Comparison of ENCODE assay signal across 30 cellular contexts in the genomic region with DNA sequence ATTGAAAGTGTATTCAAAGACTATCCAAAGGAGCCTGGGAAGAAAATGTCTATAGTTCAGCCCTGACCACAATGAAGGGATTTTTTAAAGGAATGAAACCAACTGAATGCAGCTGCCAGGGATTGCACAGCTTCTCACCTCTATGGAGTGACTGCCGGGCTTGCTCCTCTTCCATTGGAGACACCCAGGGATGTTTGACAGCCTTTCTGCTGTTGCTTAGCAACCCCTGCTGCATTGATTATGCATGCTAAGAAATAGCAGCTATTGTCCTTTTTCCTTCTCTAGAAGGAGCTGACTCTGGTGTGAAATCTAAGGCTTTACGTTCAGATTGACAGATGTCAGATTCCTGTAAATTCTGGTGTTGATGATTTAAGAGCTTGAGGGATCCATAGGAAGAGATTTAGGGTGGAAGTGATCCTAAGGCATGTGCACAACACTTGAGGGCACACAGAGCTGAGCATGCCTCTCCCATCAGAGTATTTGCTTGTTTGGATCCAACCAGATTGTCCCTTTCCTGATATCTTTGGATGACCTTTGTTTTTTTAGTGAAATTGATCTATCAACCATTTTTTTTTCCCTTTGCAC.
DNase-seq lines count a peak whose midpoint lies in the region; ATAC-seq and TF ChIP-seq lines count a peak whose summit lies in the region.
"Had no signal": no experiment of that assay in that cellular context is flagged by ENCODE, and none has a peak within 500 bp of the region (broad histone marks: within the 10 kb centered on the region; RNA-seq: fewer than 3 reads in every experiment).

No MANE protein-coding gene starts in this region.

- ATAC-seq in GM21576 (IDR thresholded peaks at IDR 0.05; ENCODE audit: unreplicated experiment) (no peak), GM18868 (IDR thresholded peaks at IDR 0.05; ENCODE audit: unreplicated experiment) (no peak)
- ATAC-seq: activated CD8-positive, alpha-beta memory T cell treated with anti-CD3 and anti-CD28 coated beads, Interleukin-2, amount 10 ng/mL, durations not matched to agents 7 days and 5 days; activated T-cell treated with anti-CD3 and anti-CD28 coated beads, Interleukin-2, amount 50 U/mL, for 72 hours; heart left ventricle; left lung; right lobe of liver; Right ventricle myocardium inferior; stimulated activated naive B cell treated with anti-CD40 and anti-IgM and Interleukin-4, amounts not matched to agents 10 μg/mL and 1 μg/mL and 100 μg/mL, for 72 hours had no signal

- H3K36me3 ChIP-seq in endodermal cell (ENCODE audit: control insufficient read depth, insufficient read depth, low read length): no peaks in the 10 kb centered on the region
- H3K36me3 ChIP-seq in mesendoderm (ENCODE audit: control insufficient read depth, insufficient read depth, low read length): no peaks in the 10 kb centered on the region
- H3K36me3 ChIP-seq: BLaER1 treated with 17β-estradiol and CSF1 and Interleukin-3, amounts not matched to agents 10 nM and 100 nM; heart left ventricle; left lung; right lobe of liver; WERI-Rb-1 had no signal

- no peak overlapping the region for H3K18ac ChIP-seq in mesendoderm (ENCODE audit: low read length)

- H3K27me3 ChIP-seq in endodermal cell (ENCODE audit: control insufficient read depth, insufficient read depth, low read length, poor library complexity, severe bottlenecking) (no peaks in the 10 kb centered on the region), mesendoderm (ENCODE audit: insufficient read depth, low read length, poor library complexity) (no peaks in the 10 kb centered on the region)
- H3K27me3 ChIP-seq: BLaER1 treated with 17β-estradiol and CSF1 and Interleukin-3, amounts not matched to agents 10 nM and 100 nM; heart left ventricle; left lung; right lobe of liver; testis had no signal

- H3K9me3 Mint-ChIP-seq in endodermal cell: no peaks in the 10 kb centered on the region
- H3K9me3 Mint-ChIP-seq in activated naive CD8-positive, alpha-beta T cell treated with anti-CD3 and anti-CD28 coated beads for 36 hours: no peaks in the 10 kb centered on the region
- H3K9me3 Mint-ChIP-seq: activated CD4-positive, alpha-beta T cell treated with anti-CD3 and anti-CD28 coated beads, Interleukin-2, amount 10 ng/mL, durations not matched to agents 7 days and 5 days; activated naive CD4-positive, alpha-beta T cell treated with anti-CD3 and anti-CD28 coated beads for 36 hours; nephron progenitor cell; stimulated activated naive B cell treated with anti-CD40 and anti-IgM and Interleukin-4, amounts not matched to agents 10 μg/mL and 1 μg/mL and 100 μg/mL, for 72 hours; T-helper 2 cell treated with Interferon-gamma antibody and Interleukin-4, amounts not matched to agents 5 μg/mL and 100 μg/mL, for 36 hours had no signal

- no peak overlapping the region for H2BK120ac ChIP-seq in mesendoderm (ENCODE audit: low read depth, low read length)

- H3K56ac ChIP-seq in mesendoderm (ENCODE audit: low read length): no peak overlapping the region

- H2BK15ac ChIP-seq in mesendoderm (replicated peaks; ENCODE audit: low read depth): no peak overlapping the region

- H3K9ac ChIP-seq in endodermal cell (ENCODE audit: extremely low read depth, low read length, poor library complexity, severe bottlenecking) (no peak overlapping the region), mesendoderm (ENCODE audit: low read length) (no peak overlapping the region)
- H3K9ac ChIP-seq: BLaER1 treated with 17β-estradiol and CSF1 and Interleukin-3, amounts not matched to agents 10 nM and 100 nM had no signal

- H3K36me3 Mint-ChIP-seq in endodermal cell (ENCODE audit: low read depth): no peaks in the 10 kb centered on the region
- H3K36me3 Mint-ChIP-seq in activated naive CD8-positive, alpha-beta T cell treated with anti-CD3 and anti-CD28 coated beads for 36 hours: no peaks in the 10 kb centered on the region
- H3K36me3 Mint-ChIP-seq: activated CD8-positive, alpha-beta memory T cell treated with anti-CD3 and anti-CD28 coated beads, Interleukin-2, amount 10 ng/mL, durations not matched to agents 7 days and 5 days; immature natural killer cell; stimulated activated naive B cell treated with anti-CD40 and anti-IgM and Interleukin-4, amounts not matched to agents 10 μg/mL and 1 μg/mL and 100 μg/mL, for 72 hours had no signal

- TF ChIP-seq CTCF in endodermal cell (conservative IDR thresholded peaks at IDR 0.05): no peak

- WGBS in endodermal cell (ENCODE audit: insufficient coverage in 1 of 2, insufficient read length in 1 of 2), 2 experiments: 15 to 31% methylated on average over 1 to 2 of the region's 2 CpGs
- no CpG with 5 or more reads among the region's 2 CpGs for WGBS in mesendoderm (ENCODE audit: extremely low coverage, insufficient coverage, low lambda C conversion rate)

- no peaks in the 10 kb centered on the region for H3K9me3 ChIP-seq in endodermal cell (ENCODE audit: control insufficient read depth, low read length)
- H3K9me3 ChIP-seq: BLaER1 treated with 17β-estradiol and CSF1 and Interleukin-3, amounts not matched to agents 10 nM and 100 nM; heart left ventricle; left lung; right lobe of liver; testis had no signal

- peaks cover 6% of the 10 kb centered on the region for H3K4me1 Mint-ChIP-seq in endodermal cell
- no peaks in the 10 kb centered on the region for H3K4me1 Mint-ChIP-seq in activated naive CD8-positive, alpha-beta T cell treated with anti-CD3 and anti-CD28 coated beads for 36 hours
- H3K4me1 Mint-ChIP-seq: activated CD4-positive, alpha-beta T cell treated with anti-CD3 and anti-CD28 coated beads, Interleukin-2, amount 10 ng/mL, durations not matched to agents 7 days and 5 days; activated CD8-positive, alpha-beta memory T cell treated with anti-CD3 and anti-CD28 coated beads, Interleukin-2, amount 10 ng/mL, durations not matched to agents 7 days and 5 days; immature natural killer cell had no signal

- H2BK5ac ChIP-seq in mesendoderm (ENCODE audit: low read length): no peak overlapping the region

- no peak overlapping the region for H3K4me3 Mint-ChIP-seq in endodermal cell
- no peak overlapping the region for H3K4me3 Mint-ChIP-seq in activated naive CD8-positive, alpha-beta T cell treated with anti-CD3 and anti-CD28 coated beads for 36 hours
- H3K4me3 Mint-ChIP-seq: activated CD4-positive, alpha-beta T cell treated with anti-CD3 and anti-CD28 coated beads, Interleukin-2, amount 10 ng/mL, durations not matched to agents 7 days and 5 days; activated CD8-positive, alpha-beta memory T cell treated with anti-CD3 and anti-CD28 coated beads, Interleukin-2, amount 10 ng/mL, durations not matched to agents 7 days and 5 days; activated naive CD4-positive, alpha-beta T cell treated with anti-CD3 and anti-CD28 coated beads for 36 hours; activated T-cell treated with anti-CD3 and anti-CD28 coated beads, Interleukin-2, amount 50 U/mL, for 72 hours; immature natural killer cell; nephron progenitor cell; stimulated activated naive B cell treated with anti-CD40 and anti-IgM and Interleukin-4, amounts not matched to agents 10 μg/mL and 1 μg/mL and 100 μg/mL, for 72 hours; T-helper 2 cell treated with Interferon-gamma antibody and Interleukin-4, amounts not matched to agents 5 μg/mL and 100 μg/mL, for 36 hours had no signal

- H3K79me1 ChIP-seq in mesendoderm (ENCODE audit: low read length): no peaks in the 10 kb centered on the region

- H3K4me1 ChIP-seq in endodermal cell (ENCODE audit: control insufficient read depth, insufficient read depth, low read length): no peaks in the 10 kb centered on the region
- H3K4me1 ChIP-seq in mesendoderm (ENCODE audit: control insufficient read depth, low read depth, low read length): peaks cover 2% of the 10 kb centered on the region
- H3K4me1 ChIP-seq: heart left ventricle, left lung, right lobe of liver had no signal

- H3K27ac ChIP-seq in endodermal cell (ENCODE audit: low read depth, low read length) (peak overlapping the region; percentile 95), mesendoderm (ENCODE audit: low read depth, low read length) (no peak overlapping the region)
- H3K27ac ChIP-seq: BLaER1 treated with 17β-estradiol and CSF1 and Interleukin-3, amounts not matched to agents 10 nM and 100 nM; heart left ventricle; left lung; right lobe of liver; WERI-Rb-1 had no signal

- H3K27me3 Mint-ChIP-seq in endodermal cell (ENCODE audit: insufficient read depth): no peaks in the 10 kb centered on the region
- peaks cover 9% of the 10 kb centered on the region for H3K27me3 Mint-ChIP-seq in activated naive CD8-positive, alpha-beta T cell treated with anti-CD3 and anti-CD28 coated beads for 36 hours
- H3K27me3 Mint-ChIP-seq: activated CD4-positive, alpha-beta T cell treated with anti-CD3 and anti-CD28 coated beads, Interleukin-2, amount 10 ng/mL, durations not matched to agents 7 days and 5 days; activated CD8-positive, alpha-beta memory T cell treated with anti-CD3 and anti-CD28 coated beads, Interleukin-2, amount 10 ng/mL, durations not matched to agents 7 days and 5 days; stimulated activated naive B cell treated with anti-CD40 and anti-IgM and Interleukin-4, amounts not matched to agents 10 μg/mL and 1 μg/mL and 100 μg/mL, for 72 hours had no signal

- no peak overlapping the region for H4K8ac ChIP-seq in mesendoderm (ENCODE audit: low read depth, low read length)

- no peaks in the 10 kb centered on the region for H3K79me2 ChIP-seq in mesendoderm (ENCODE audit: control insufficient read depth, insufficient read depth, low read length)

- no peak overlapping the region for H3K27ac Mint-ChIP-seq in endodermal cell
- no peak overlapping the region for H3K27ac Mint-ChIP-seq in activated naive CD8-positive, alpha-beta T cell treated with anti-CD3 and anti-CD28 coated beads for 36 hours
- H3K27ac Mint-ChIP-seq: activated CD4-positive, alpha-beta T cell treated with anti-CD3 and anti-CD28 coated beads, Interleukin-2, amount 10 ng/mL, durations not matched to agents 7 days and 5 days; activated CD8-positive, alpha-beta memory T cell treated with anti-CD3 and anti-CD28 coated beads, Interleukin-2, amount 10 ng/mL, durations not matched to agents 7 days and 5 days; activated naive CD4-positive, alpha-beta T cell treated with anti-CD3 and anti-CD28 coated beads for 36 hours; activated T-cell treated with anti-CD3 and anti-CD28 coated beads, Interleukin-2, amount 50 U/mL, for 72 hours; immature natural killer cell; nephron progenitor cell; stimulated activated naive B cell treated with anti-CD40 and anti-IgM and Interleukin-4, amounts not matched to agents 10 μg/mL and 1 μg/mL and 100 μg/mL, for 72 hours; T-helper 2 cell treated with Interferon-gamma antibody and Interleukin-4, amounts not matched to agents 5 μg/mL and 100 μg/mL, for 36 hours had no signal

- H3K4me3 ChIP-seq in endodermal cell (ENCODE audit: low read length) (no peak overlapping the region), mesendoderm (ENCODE audit: low read length) (no peak overlapping the region)
- H3K4me3 ChIP-seq: BLaER1 treated with 17β-estradiol and CSF1 and Interleukin-3, amounts not matched to agents 10 nM and 100 nM; heart left ventricle; left lung; right lobe of liver; testis had no signal

- no peak overlapping the region for H3K4me2 ChIP-seq in mesendoderm (ENCODE audit: low read length)
- H3K4me2 ChIP-seq: BLaER1 treated with 17β-estradiol and CSF1 and Interleukin-3, amounts not matched to agents 10 nM and 100 nM had no signal

- DNase-seq in ELF-1 (ENCODE audit: low read depth, low spot score) (peak; percentile 37), NCI-H748 treated with DMSO at 0.1 percent for 48 hours (lab: John Stamatoyannopoulos, UW) (peak; percentile 16), endodermal cell (peak; percentile 87), mesendoderm (peak; percentile 90), NCI-H1436 treated with DMSO at 0.1 percent for 48 hours (lab: John Stamatoyannopoulos, UW) (no peak)
- no peak for DNase-seq in activated naive CD8-positive, alpha-beta T cell treated with anti-CD3 and anti-CD28 coated beads for 36 hours
- DNase-seq: activated CD4-positive, alpha-beta T cell treated with anti-CD3 and anti-CD28 coated beads, Interleukin-2, amount 10 ng/mL, durations not matched to agents 7 days and 5 days; activated CD8-positive, alpha-beta memory T cell treated with anti-CD3 and anti-CD28 coated beads, Interleukin-2, amount 10 ng/mL, durations not matched to agents 7 days and 5 days; activated naive CD4-positive, alpha-beta T cell treated with anti-CD3 and anti-CD28 coated beads for 36 hours; activated T-cell treated with anti-CD3 and anti-CD28 coated beads, Interleukin-2, amount 50 U/mL, for 72 hours; COR-L47; dermis blood vessel endothelial cell; heart left ventricle; immature natural killer cell; left lung; NCI-H2171 treated with DMSO at 0.1 percent for 48 hours; NCI-H526 treated with DMSO at 0.1 percent for 48 hours; nephron progenitor cell; OCI-M1; right lobe of liver; stimulated activated CD4-positive, alpha-beta T cell treated with anti-CD3 and anti-CD28 coated beads, Interleukin-12 subunit alpha, Interleukin-12 subunit beta, amount 100 ng/mL, for 4 hours; stimulated activated CD4-positive, alpha-beta T cell treated with anti-CD3 and anti-CD28 coated beads, Interleukin-4, amount 100 ng/mL, for 24 hours; stimulated activated naive B cell treated with anti-CD40 and anti-IgM and Interleukin-4, amounts not matched to agents 10 μg/mL and 1 μg/mL and 100 μg/mL, for 72 hours; testis; WERI-Rb-1 had no signal

- H3K23ac ChIP-seq in mesendoderm (ENCODE audit: low read length): no peak overlapping the region

- H2AK5ac ChIP-seq in mesendoderm (ENCODE audit: low read length): no peak overlapping the region

- no peak overlapping the region for H3K4ac ChIP-seq in mesendoderm (ENCODE audit: low read depth, low read length)

- no peak overlapping the region for H4K5ac ChIP-seq in mesendoderm (ENCODE audit: low read length)

Comparison
In these comparisons a context has a peak if more than half of its experiments do, and no peak if none do; other contexts are left out.
1. DNase-seq: peak in ELF-1 (single experiment), NCI-H748 treated with DMSO at 0.1 percent for 48 hours (single experiment), endodermal cell (single experiment) and mesendoderm (single experiment); none in NCI-H1436 treated with DMSO at 0.1 percent for 48 hours (single experiment) and activated naive CD8-positive, alpha-beta T cell treated with anti-CD3 and anti-CD28 coated beads for 36 hours (single experiment).